Comparison of ENCODE assay signal across 9 cellular contexts in genomic region chr7:17233643-17234397, GRCh38.
DNase-seq lines count a peak whose midpoint lies in the region; ATAC-seq, FAIRE-seq and TF ChIP-seq lines count a peak whose summit lies in the region.
"Had no signal": no experiment of that assay in that cellular context is flagged by ENCODE, and none has a peak within 500 bp of the region (broad histone marks: within the 10 kb centered on the region; RNA-seq: fewer than 3 reads in every experiment).

No MANE protein-coding gene starts in this region.

- no peak overlapping the region for H3K27ac Mint-ChIP-seq in GM23338

- H2BK15ac ChIP-seq in mesendoderm (replicated peaks; ENCODE audit: low read depth), result no peak overlapping the region

- peak; percentile 49 for ATAC-seq in HG02678 (IDR thresholded peaks at IDR 0.05; ENCODE audit: unreplicated experiment)
- ATAC-seq in GM23338, result no peak

- no peak overlapping the region for H3K4me3 Mint-ChIP-seq in GM23338

- H3K27me3 ChIP-seq in OCI-LY3 (ENCODE audit: low read depth, low read length) (no peaks in the 10 kb centered on the region), mesendoderm (ENCODE audit: insufficient read depth, low read length, poor library complexity) (no peaks in the 10 kb centered on the region), GM23338 (ENCODE audit: insufficient read depth) (no peaks in the 10 kb centered on the region)
- H3K27me3 ChIP-seq: neutrophil had no signal

- H3K4me1 Mint-ChIP-seq in GM23338, result no peaks in the 10 kb centered on the region

- no peak overlapping the region for H3K18ac ChIP-seq in mesendoderm (ENCODE audit: low read length)

- WGBS in mesendoderm (ENCODE audit: extremely low coverage, insufficient coverage, low lambda C conversion rate), result no CpG with 5 or more reads among the region's 4 CpGs

- no peaks in the 10 kb centered on the region for H3K36me3 Mint-ChIP-seq in GM23338 (ENCODE audit: low read depth)

- H4K5ac ChIP-seq in mesendoderm (ENCODE audit: low read length), result no peak overlapping the region

- peak overlapping the region; percentile 96 for H3K4me2 ChIP-seq in OCI-LY3 (ENCODE audit: low read length)
- no peak overlapping the region for H3K4me2 ChIP-seq in mesendoderm (ENCODE audit: low read length)
- no peak overlapping the region for H3K4me2 ChIP-seq in GM23338

- no peaks in the 10 kb centered on the region; the same call in none of the 2 replicates for H3K9me2 ChIP-seq in GM23338 (ENCODE audit: insufficient read depth)

- peak overlapping the region; percentile 47; the same call in 1 of the 2 replicates for H2AFZ ChIP-seq in OCI-LY3 (ENCODE audit: low read depth, low read length)
- H2AFZ ChIP-seq in GM23338, result no peak overlapping the region

- H3K23ac ChIP-seq in mesendoderm (ENCODE audit: low read length), result no peak overlapping the region

- no peak for TF ChIP-seq CTCF in OCI-LY3 (IDR thresholded peaks at IDR 0.05; ENCODE audit: low read depth, low read length)
- no peak for TF ChIP-seq CTCF in GM23338 (conservative IDR thresholded peaks at IDR 0.05; ENCODE audit: low read depth in 2 of 2)

- H3K27me3 Mint-ChIP-seq in GM23338 (ENCODE audit: insufficient read depth, low read depth, poor library complexity), result peaks cover 7% of the 10 kb centered on the region

- H3K4me3 ChIP-seq in OCI-LY3 (ENCODE audit: low read length) (peak overlapping the region; percentile 77), mesendoderm (ENCODE audit: low read length) (no peak overlapping the region), GM23338 (no peak overlapping the region)

- no peak overlapping the region for H3K4ac ChIP-seq in mesendoderm (ENCODE audit: low read depth, low read length)

- H3K79me1 ChIP-seq in mesendoderm (ENCODE audit: low read length), result no peaks in the 10 kb centered on the region

- FAIRE-seq in GM12892 (lab: Jason Lieb, UNC) (no peak), urothelium cell line (lab: Jason Lieb, UNC) (no peak)

- no peaks in the 10 kb centered on the region for H3K9me3 Mint-ChIP-seq in GM23338

- H3F3A ChIP-seq in GM23338 (replicated peaks; ENCODE audit: low read depth), result no peaks in the 10 kb centered on the region

- H3K56ac ChIP-seq in mesendoderm (ENCODE audit: low read length), result no peak overlapping the region

- TF ChIP-seq POLR2A in GM12892 (IDR thresholded peaks at IDR 0.05; ENCODE audit: low read depth, low read length), result peak; percentile 56; the same call in 1 of the 2 replicates

- H3K79me2 ChIP-seq in OCI-LY3 (ENCODE audit: low read length) (peaks cover 16% of the 10 kb centered on the region), mesendoderm (ENCODE audit: control insufficient read depth, insufficient read depth, low read length) (no peaks in the 10 kb centered on the region), GM23338 (replicated peaks; ENCODE audit: insufficient read depth) (no peaks in the 10 kb centered on the region)

- H3K4me1 ChIP-seq in OCI-LY3 (ENCODE audit: low read length) (peaks cover 37% of the 10 kb centered on the region), mesendoderm (ENCODE audit: control insufficient read depth, low read depth, low read length) (no peaks in the 10 kb centered on the region), GM23338 (ENCODE audit: insufficient read depth) (no peaks in the 10 kb centered on the region)

- H3K36me3 ChIP-seq in OCI-LY3 (replicated peaks; ENCODE audit: low read depth, low read length) (peaks cover 13% of the 10 kb centered on the region), mesendoderm (ENCODE audit: control insufficient read depth, insufficient read depth, low read length) (no peaks in the 10 kb centered on the region), GM23338 (ENCODE audit: insufficient read depth) (no peaks in the 10 kb centered on the region)
- H3K36me3 ChIP-seq: neutrophil had no signal

- H2AK5ac ChIP-seq in mesendoderm (ENCODE audit: low read length), result no peak overlapping the region

- H3K9me3 ChIP-seq in OCI-LY3 (ENCODE audit: insufficient read depth, low read length), result peaks cover 4% of the 10 kb centered on the region; the same call in 1 of the 2 replicates
- H3K9me3 ChIP-seq: neutrophil had no signal

- peak overlapping the region; percentile 96 for H3K9ac ChIP-seq in OCI-LY3 (ENCODE audit: low read length)
- no peak overlapping the region for H3K9ac ChIP-seq in mesendoderm (ENCODE audit: low read length)

- DNase-seq in GM12892 (ENCODE audit: insufficient read length), result no peak
- DNase-seq in activated effector memory CD4-positive, alpha-beta T cell treated with Interleukin-2 at 50 U/mL for 16 hours, result peak; percentile 34
- DNase-seq in mesendoderm, result peak; percentile 18
- DNase-seq in urothelium cell line (ENCODE audit: low spot score), result peak; percentile 41
- no peak for DNase-seq in NCI-H226
- no peak for DNase-seq in GM23338 (ENCODE audit: low spot score)

- H4K20me1 ChIP-seq in OCI-LY3 (ENCODE audit: insufficient read depth, low read length) (no peaks in the 10 kb centered on the region), GM23338 (replicated peaks; ENCODE audit: insufficient read depth) (no peaks in the 10 kb centered on the region)

- peak overlapping the region; percentile 98 for H3K27ac ChIP-seq in OCI-LY3 (ENCODE audit: low read length)
- no peak overlapping the region for H3K27ac ChIP-seq in mesendoderm (ENCODE audit: low read depth, low read length)
- H3K27ac ChIP-seq in GM23338 (ENCODE audit: low read depth), result no peak overlapping the region
- H3K27ac ChIP-seq: neutrophil had no signal

- no peak overlapping the region for H4K8ac ChIP-seq in mesendoderm (ENCODE audit: low read depth, low read length)

- H2BK5ac ChIP-seq in mesendoderm (ENCODE audit: low read length), result no peak overlapping the region

- H2BK120ac ChIP-seq in mesendoderm (ENCODE audit: low read depth, low read length), result no peak overlapping the region

TF ChIP-seq in GM23338, 12 proteins besides CTCF, POLR2A, EP300 and RAD21:
- TF ChIP-seq NANOG (IDR thresholded peaks at IDR 0.05; ENCODE audit: borderline replicate concordance) (no peak), ETS1 (IDR thresholded peaks at IDR 0.05) (no peak)

Comparison
In these comparisons a context has a peak if more than half of its experiments do, and no peak if none do; other contexts are left out.
1. DNase-seq: peak in activated effector memory CD4-positive, alpha-beta T cell treated with Interleukin-2 at 50 U/mL for 16 hours (single experiment), mesendoderm (single experiment) and urothelium cell line (single experiment); none in GM12892 (single experiment), NCI-H226 (single experiment) and GM23338 (single experiment).